In genomic region chr9:75911390-75911789, GRCh38 we compare ENCODE assay signal across 18 cellular contexts. TPM values are rescaled to one million over a fixed set of nuclear protein-coding genes. Genes with fewer than 3 reads are reported as not detected.
A peak's percentile ranks its signal among the peaks of the same experiment; 100 is the strongest.
DNase-seq lines count a peak whose midpoint lies in the region; ATAC-seq and TF ChIP-seq lines count a peak whose summit lies in the region.
"Had no signal": no experiment of that assay in that cellular context is flagged by ENCODE, and none has a peak within 500 bp of the region (broad histone marks: within the 10 kb centered on the region; RNA-seq: fewer than 3 reads in every experiment).

No MANE protein-coding gene starts in this region.

- H2BK5ac ChIP-seq in H9 (ENCODE audit: insufficient read length, low read length), result no peak overlapping the region

- no peak overlapping the region for H4K91ac ChIP-seq in H9 (ENCODE audit: insufficient read length, low read depth, low read length)

- ATAC-seq in GM18520 (IDR thresholded peaks at IDR 0.05; ENCODE audit: unreplicated experiment), result peak; percentile 54
- ATAC-seq: PC-3 had no signal

- no peak overlapping the region for H3K4me3 ChIP-seq in left ventricle myocardium inferior
- H3K4me3 ChIP-seq: BLaER1, HAP-1 had no signal

- H2AFZ ChIP-seq in H9 (ENCODE audit: low read length), result no peak overlapping the region

- peaks cover 9% of the 10 kb centered on the region; the same call in 1 of the 2 replicates for H3K79me2 ChIP-seq in H9 (ENCODE audit: insufficient read depth, low read length)

- H3K14ac ChIP-seq in H9 (ENCODE audit: insufficient read depth, low read length), result no peak overlapping the region

- H3K9ac ChIP-seq in H9 (ENCODE audit: extremely low read depth, insufficient read length, low read length), result no peak overlapping the region
- H3K9ac ChIP-seq: BLaER1, KMS-11 had no signal

- no peak overlapping the region for H2AK5ac ChIP-seq in H9 (ENCODE audit: insufficient read length, low read length)

- H2BK120ac ChIP-seq in H9 (ENCODE audit: low read depth, low read length, poor library complexity, severe bottlenecking), result no peak overlapping the region

- H3K9me3 Mint-ChIP-seq in activated naive CD4-positive, alpha-beta T cell treated with anti-CD3 and anti-CD28 coated beads for 36 hours, result no peaks in the 10 kb centered on the region
- no peaks in the 10 kb centered on the region for H3K9me3 Mint-ChIP-seq in H9

- DNase-seq in activated CD4-positive, alpha-beta T cell treated with anti-CD3 and anti-CD28 coated beads for 48 hours, result peak; percentile 54
- DNase-seq in activated CD4-positive, alpha-beta T cell treated with anti-CD3 and anti-CD28 coated beads for 4 hours, result no peak
- DNase-seq in activated naive CD4-positive, alpha-beta T cell treated with anti-CD3 and anti-CD28 coated beads for 36 hours, result peak; percentile 57
- no peak for DNase-seq in activated naive CD4-positive, alpha-beta T cell (lab: John Stamatoyannopoulos, UW)
- DNase-seq in stimulated activated CD8-positive, alpha-beta memory T cell treated with anti-CD3 and anti-CD28 coated beads, Interleukin-4, amount 100 ng/mL, for 48 hours, result peak; percentile 40
- DNase-seq in left ventricle myocardium inferior (no peak), H9 (no peak)
- DNase-seq: CD8-positive, alpha-beta memory T cell; DND-41; NCI-H1048; NCI-H2081 treated with DMSO at 0.1 percent for 48 hours; NCI-H510A; NCI-H774; PC-3 had no signal

- no peak overlapping the region for H4K8ac ChIP-seq in H9 (replicated peaks; ENCODE audit: insufficient read length, low read depth, low read length)

- no peaks in the 10 kb centered on the region for H3K27me3 Mint-ChIP-seq in activated naive CD4-positive, alpha-beta T cell treated with anti-CD3 and anti-CD28 coated beads for 36 hours (ENCODE audit: low read depth)
- H3K27me3 Mint-ChIP-seq in H9 (ENCODE audit: low read depth), result no peaks in the 10 kb centered on the region
- H3K27me3 Mint-ChIP-seq: CD8-positive, alpha-beta memory T cell had no signal

- no peaks in the 10 kb centered on the region for H3K27me3 ChIP-seq in left ventricle myocardium inferior (ENCODE audit: low read depth)
- H3K27me3 ChIP-seq in H9 (ENCODE audit: insufficient read depth, low read length), result no peaks in the 10 kb centered on the region
- H3K27me3 ChIP-seq: BLaER1 had no signal

- H3K4me2 ChIP-seq in H9 (ENCODE audit: insufficient read depth, insufficient read length, low read length), result no peak overlapping the region
- H3K4me2 ChIP-seq: BLaER1, KMS-11 had no signal

- peaks cover 55% of the 10 kb centered on the region for H3K4me1 Mint-ChIP-seq in activated naive CD4-positive, alpha-beta T cell treated with anti-CD3 and anti-CD28 coated beads for 36 hours (ENCODE audit: low read depth)
- H3K4me1 Mint-ChIP-seq in H9, result peaks cover 12 to 19% of the 10 kb centered on the region in 2 experiments

- H3K23ac ChIP-seq in H9 (ENCODE audit: insufficient read length, low read depth, low read length), result no peak overlapping the region

- H3K36me3 Mint-ChIP-seq in activated naive CD4-positive, alpha-beta T cell treated with anti-CD3 and anti-CD28 coated beads for 36 hours (ENCODE audit: low read depth), result peaks cover 4% of the 10 kb centered on the region
- H3K36me3 Mint-ChIP-seq in H9 (ENCODE audit: insufficient read depth in 1 of 3, low read depth in 3 of 3), result no peaks in the 10 kb centered on the region; a peak in 1 of 7 replicates
- H3K36me3 Mint-ChIP-seq: CD8-positive, alpha-beta memory T cell had no signal

- no peak for TF ChIP-seq CTCF in left ventricle myocardium inferior (IDR thresholded peaks at IDR 0.05; ENCODE audit: borderline replicate concordance)
- no peak for TF ChIP-seq CTCF in H9 (conservative IDR thresholded peaks at IDR 0.05)

- no peaks in the 10 kb centered on the region for H3K9me3 ChIP-seq in left ventricle myocardium inferior (replicated peaks)
- H3K9me3 ChIP-seq in H9 (ENCODE audit: control insufficient read depth, low read depth, low read length), result no peaks in the 10 kb centered on the region
- H3K9me3 ChIP-seq: BLaER1 had no signal

- peaks cover 5% of the 10 kb centered on the region for H3K4me1 ChIP-seq in left ventricle myocardium inferior
- peaks cover 8% of the 10 kb centered on the region; the same call in 1 of the 2 replicates for H3K4me1 ChIP-seq in H9 (ENCODE audit: insufficient read depth, low read length)
- H3K4me1 ChIP-seq: BLaER1, HAP-1 had no signal

- no peak overlapping the region for H3T11ph ChIP-seq in H9 (ENCODE audit: low read length)

- H3K36me3 ChIP-seq in left ventricle myocardium inferior, result no peaks in the 10 kb centered on the region
- H3K36me3 ChIP-seq: BLaER1, HAP-1 had no signal

- H2BK15ac ChIP-seq in H9 (ENCODE audit: low read depth, low read length), result no peak overlapping the region

- no peaks in the 10 kb centered on the region for H3K23me2 ChIP-seq in H9 (ENCODE audit: insufficient read length, low read depth, low read length, poor library complexity, severe bottlenecking)

- H3K4ac ChIP-seq in H9 (ENCODE audit: low read depth, low read length), result no peak overlapping the region

- H3K27ac Mint-ChIP-seq in activated naive CD4-positive, alpha-beta T cell treated with anti-CD3 and anti-CD28 coated beads for 36 hours, result no peak overlapping the region
- H3K27ac Mint-ChIP-seq in H9, result no peak overlapping the region; a peak in 1 of 7 replicates

- no peak overlapping the region for H3K18ac ChIP-seq in H9 (ENCODE audit: insufficient read length, low read depth, low read length)

- no peak overlapping the region for H2BK12ac ChIP-seq in H9 (ENCODE audit: insufficient read length, low read depth, low read length)

- H3K4me3 Mint-ChIP-seq in activated naive CD4-positive, alpha-beta T cell treated with anti-CD3 and anti-CD28 coated beads for 36 hours, result no peak overlapping the region
- no peak overlapping the region for H3K4me3 Mint-ChIP-seq in H9
- H3K4me3 Mint-ChIP-seq: CD8-positive, alpha-beta memory T cell had no signal

- H2BK20ac ChIP-seq in H9 (ENCODE audit: low read depth, low read length, poor library complexity, severe bottlenecking), result no peak overlapping the region

- WGBS in H9 (ENCODE audit: extremely low coverage, insufficient read length, low lambda C conversion rate), result no CpG with 5 or more reads among the region's 3 CpGs

- H3K56ac ChIP-seq in H9 (ENCODE audit: insufficient read length, low read depth, low read length), result no peak overlapping the region

- CTCF ChIA-PET in activated naive CD4-positive, alpha-beta T cell treated with anti-CD3 and anti-CD28 coated beads for 36 hours (lab: Charles Lee), result interaction anchor here (0.6 kb wide), 1 partner anchor 710 kb away, joined by 3 read pairs; no protein-coding TSS in a partner anchor

- intact Hi-C loops in activated naive CD4-positive, alpha-beta T cell treated with anti-CD3 and anti-CD28 coated beads for 36 hours (cut with micrococcal nuclease), result loop anchor here (1.0 kb wide), 3 partner anchors 21 to 205 kb away; partner anchors contain the start of gene PCSK5
- intact Hi-C loops in left ventricle myocardium inferior (cut with micrococcal nuclease), result no loop called here

- H3K27ac ChIP-seq in left ventricle myocardium inferior (replicated peaks) (no peak overlapping the region), H9 (ENCODE audit: insufficient read length, low read depth, low read length) (no peak overlapping the region)
- H3K27ac ChIP-seq: BLaER1, KMS-11 had no signal

- no peaks in the 10 kb centered on the region for H3K79me1 ChIP-seq in H9 (ENCODE audit: insufficient read depth, low read depth, low read length, poor library complexity, severe bottlenecking)

- no peak overlapping the region for H4K5ac ChIP-seq in H9 (ENCODE audit: insufficient read length, low read depth, low read length)

- H4K20me1 ChIP-seq in H9 (ENCODE audit: control insufficient read depth, insufficient read depth, insufficient read length), result no peaks in the 10 kb centered on the region
- H4K20me1 ChIP-seq: BLaER1 had no signal

RNA-seq across cellular contexts. Expression of gene PCSK5, which starts 20.9 kb away (rescaled TPM):
- total RNA-seq in activated naive CD4-positive, alpha-beta T cell treated with anti-CD3 and anti-CD28 coated beads for 36 hours, result 1 to 10 TPM; 5.7 to 6.0 TPM
- total RNA-seq in left ventricle myocardium inferior (5.6 TPM), H9 (2021) (6.3 and 7.5 TPM in 2 replicates)
- total RNA-seq: PC-3 had no signal

Comparison
In these comparisons a context has a peak if more than half of its experiments do, and no peak if none do; other contexts are left out.
1. DNase-seq: peak in activated CD4-positive, alpha-beta T cell treated with anti-CD3 and anti-CD28 coated beads for 48 hours (single experiment), activated naive CD4-positive, alpha-beta T cell treated with anti-CD3 and anti-CD28 coated beads for 36 hours (single experiment) and stimulated activated CD8-positive, alpha-beta memory T cell treated with anti-CD3 and anti-CD28 coated beads, Interleukin-4, amount 100 ng/mL, for 48 hours (single experiment); none in activated CD4-positive, alpha-beta T cell treated with anti-CD3 and anti-CD28 coated beads for 4 hours (0 of 2), activated naive CD4-positive, alpha-beta T cell (0 of 4), left ventricle myocardium inferior (single experiment) and H9 (single experiment).